In the genomic region with DNA sequence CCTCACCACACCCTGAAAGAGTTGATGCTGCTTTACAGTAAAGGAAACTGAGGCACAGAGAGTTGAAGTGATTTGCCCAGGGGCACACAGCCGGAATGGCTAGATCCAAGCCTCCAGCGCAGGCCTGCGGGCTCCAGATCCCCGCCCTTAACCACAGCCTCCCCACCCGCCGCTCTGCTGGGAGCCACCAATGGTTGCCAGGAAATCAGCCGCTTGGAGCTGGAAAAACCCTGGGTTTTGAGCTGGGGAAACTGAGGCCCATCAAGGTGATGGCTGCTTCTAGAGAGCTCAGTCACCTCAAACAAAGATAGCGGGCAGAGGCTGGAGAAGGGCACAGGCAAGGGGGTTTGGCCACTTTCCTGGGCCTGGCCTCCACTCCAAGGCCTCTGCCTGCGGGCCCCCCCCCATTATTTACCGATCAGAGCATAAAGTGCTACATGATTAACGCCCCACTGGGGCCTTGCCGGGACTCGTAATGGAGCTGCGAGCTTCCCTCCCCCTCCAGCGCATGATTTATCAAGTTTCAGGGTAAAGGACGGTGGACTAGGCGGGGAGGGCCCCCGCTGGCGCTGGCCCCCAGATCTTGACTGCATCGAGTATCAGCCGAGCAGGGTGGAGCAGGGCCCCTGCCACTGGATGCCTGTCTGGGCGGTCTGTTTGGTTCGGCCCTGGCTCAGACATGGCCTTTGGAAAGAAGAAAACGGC, we compare ENCODE assay signal across 10 cellular contexts. TPM values are rescaled to one million over a fixed set of nuclear protein-coding genes. Genes with fewer than 3 reads are reported as not detected.
DNase-seq lines count a peak whose midpoint lies in the region; ATAC-seq, FAIRE-seq and TF ChIP-seq lines count a peak whose summit lies in the region.
"Had no signal": no experiment of that assay in that cellular context is flagged by ENCODE, and none has a peak within 500 bp of the region (broad histone marks: within the 10 kb centered on the region; RNA-seq: fewer than 3 reads in every experiment).

No MANE protein-coding gene starts in this region.

- TF ChIP-seq CTCF in astrocyte of the spinal cord (IDR thresholded peaks at IDR 0.05; ENCODE audit: low read depth, low read length) = no peak
- no peak for TF ChIP-seq CTCF in kidney (IDR thresholded peaks at IDR 0.05; ENCODE audit: borderline replicate concordance, extremely low read depth, insufficient read depth)

- ATAC-seq in HG02840 (IDR thresholded peaks at IDR 0.05; ENCODE audit: low FRiP score, unreplicated experiment) = no peak
- no peak for ATAC-seq in HG02970 (IDR thresholded peaks at IDR 0.05; ENCODE audit: low FRiP score, unreplicated experiment)

- TF ChIP-seq POLR2A in GM12892 (IDR thresholded peaks at IDR 0.05; ENCODE audit: low read depth, low read length) = no peak

- H3K4me1 ChIP-seq in HUES6 (ENCODE audit: control insufficient read depth, insufficient read depth, low read length) (peaks cover 83% of the 10 kb centered on the region), kidney (ENCODE audit: control insufficient read depth in 1 of 2, insufficient read depth in 1 of 2, low read depth in 1 of 2, low read length in 2 of 2) (peaks cover 31 to 74% of the 10 kb centered on the region in 2 donors)

- 0 out of 2 replicates have a peak, but pooled peaks cover 3% of the 10 kb centered on the region for H3K36me3 ChIP-seq in HUES6 (ENCODE audit: control insufficient read depth, insufficient read depth, low read length)
- H3K36me3 ChIP-seq in kidney (ENCODE audit: control insufficient read depth in 1 of 2, insufficient read depth in 2 of 2, low read length in 2 of 2) = no peaks in the 10 kb centered on the region

- H3K27me3 ChIP-seq in HUES6 (ENCODE audit: control insufficient read depth, insufficient read depth, low read length) = no peaks in the 10 kb centered on the region

- in situ Hi-C loops in astrocyte of the spinal cord (cut with HindIII; ENCODE audit: low sequenced_read_pairs) = no loop called here

- H3K9ac ChIP-seq in HUES6 (ENCODE audit: low read length) = peak overlapping the region; percentile 21
- H3K9ac ChIP-seq in kidney (ENCODE audit: low read length in 2 of 2) = peak overlapping the region in 1 of 2 donors; percentile 35

- H3K27ac ChIP-seq in HUES6 (ENCODE audit: low read depth, low read length) = peak overlapping the region; percentile 52; the same call in 1 of the 2 replicates
- H3K27ac ChIP-seq in kidney (ENCODE audit: low read depth in 2 of 2, low read length in 2 of 2) = peak overlapping the region; percentile 59 to 91
- H3K27ac ChIP-seq in substantia nigra (ENCODE audit: low read depth, low read length, poor library complexity, severe bottlenecking) = peak overlapping the region; percentile 96

- DNase-seq in astrocyte of the spinal cord (ENCODE audit: low read depth, low spot score) (peak; percentile 69), kidney (no peak), substantia nigra (lab: John Stamatoyannopoulos, UW) (peak in 26 of 49 donors; percentile 22 to 85 (median 52)), NCI-H774 (lab: John Stamatoyannopoulos, UW) (no peak), GM12892 (ENCODE audit: insufficient read length) (no peak)
- DNase-seq: stimulated activated CD4-positive, alpha-beta T cell treated with anti-CD3 and anti-CD28 coated beads, Interleukin-2, amount 100 ng/mL, for 48 hours had no signal

- H3K9me3 ChIP-seq in HUES6 (ENCODE audit: control insufficient read depth, insufficient read depth, low read depth, low read length) (no peaks in the 10 kb centered on the region), kidney (ENCODE audit: control insufficient read depth in 1 of 2, low read length in 2 of 2) (no peaks in the 10 kb centered on the region)

- no peak for FAIRE-seq in kidney (lab: Jason Lieb, UNC)
- no peak for FAIRE-seq in GM12892 (lab: Jason Lieb, UNC)

- intact Hi-C loops in kidney (cut with DNase I) = no loop called here

- H3K4me3 ChIP-seq in HUES6 (ENCODE audit: low read depth, low read length) = no peak overlapping the region
- H3K4me3 ChIP-seq in astrocyte of the spinal cord (ENCODE audit: low read depth, low read length) = no peak overlapping the region
- peak overlapping the region in 1 of 2 donors; percentile 25 for H3K4me3 ChIP-seq in kidney (ENCODE audit: low read length in 2 of 2)

RNA-seq across cellular contexts. Expression of a gene that starts 9.2 kb away (rescaled TPM):
- 152 TPM for total RNA-seq in kidney
- polyA plus RNA-seq in kidney (ENCODE audit: insufficient read depth, low read depth, low replicate concordance) = 67.0 TPM
- polyA plus RNA-seq in GM12892 (2012; ENCODE audit: missing spikeins) = 0.38 TPM

RNA-seq across cellular contexts. Expression of a gene that starts 54.3 kb away (rescaled TPM):
- not detected for total RNA-seq in kidney
- polyA plus RNA-seq in kidney (ENCODE audit: insufficient read depth, low read depth, low replicate concordance) = not detected
- polyA plus RNA-seq in GM12892 (2012; ENCODE audit: missing spikeins) = not detected
- total RNA-seq: OCI-LY7 had no signal

Comparison
In these comparisons a context has a peak if more than half of its experiments do, and no peak if none do; other contexts are left out.
1. DNase-seq: peak in astrocyte of the spinal cord (single experiment) and substantia nigra (26 of 49); none in kidney (single experiment), NCI-H774 (single experiment) and GM12892 (single experiment).
2. Peak in every context shown above with its lines, with median percentiles within 50 percentile points of each other: H3K27ac ChIP-seq.